ENCODE assay signal across 1 cellular context in the genomic region with DNA sequence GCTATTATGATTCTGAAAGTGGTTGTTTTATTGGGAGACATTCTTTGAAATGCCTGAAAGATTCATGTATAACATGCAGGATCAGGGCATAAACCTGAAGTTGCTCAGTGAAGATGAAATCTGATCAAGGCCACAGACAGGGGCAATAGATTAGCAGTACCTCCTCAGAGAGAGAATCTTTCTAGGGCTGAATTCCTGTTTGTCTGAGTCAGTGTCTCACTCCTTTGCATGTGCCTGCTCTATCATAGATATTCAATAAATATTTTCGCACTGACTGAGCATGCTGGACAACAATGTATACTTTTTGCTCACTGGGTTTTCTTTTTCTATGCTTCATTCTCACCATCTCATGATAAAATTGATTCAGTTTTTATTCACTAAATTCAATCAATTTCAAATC.
TF ChIP-seq lines count a peak whose summit lies in the region.

No MANE protein-coding gene starts in this region.

TF ChIP-seq in GM12878, 131 proteins besides CTCF, POLR2A, EP300 and RAD21 (continued from another document):
- TF ChIP-seq, protein P1, sequence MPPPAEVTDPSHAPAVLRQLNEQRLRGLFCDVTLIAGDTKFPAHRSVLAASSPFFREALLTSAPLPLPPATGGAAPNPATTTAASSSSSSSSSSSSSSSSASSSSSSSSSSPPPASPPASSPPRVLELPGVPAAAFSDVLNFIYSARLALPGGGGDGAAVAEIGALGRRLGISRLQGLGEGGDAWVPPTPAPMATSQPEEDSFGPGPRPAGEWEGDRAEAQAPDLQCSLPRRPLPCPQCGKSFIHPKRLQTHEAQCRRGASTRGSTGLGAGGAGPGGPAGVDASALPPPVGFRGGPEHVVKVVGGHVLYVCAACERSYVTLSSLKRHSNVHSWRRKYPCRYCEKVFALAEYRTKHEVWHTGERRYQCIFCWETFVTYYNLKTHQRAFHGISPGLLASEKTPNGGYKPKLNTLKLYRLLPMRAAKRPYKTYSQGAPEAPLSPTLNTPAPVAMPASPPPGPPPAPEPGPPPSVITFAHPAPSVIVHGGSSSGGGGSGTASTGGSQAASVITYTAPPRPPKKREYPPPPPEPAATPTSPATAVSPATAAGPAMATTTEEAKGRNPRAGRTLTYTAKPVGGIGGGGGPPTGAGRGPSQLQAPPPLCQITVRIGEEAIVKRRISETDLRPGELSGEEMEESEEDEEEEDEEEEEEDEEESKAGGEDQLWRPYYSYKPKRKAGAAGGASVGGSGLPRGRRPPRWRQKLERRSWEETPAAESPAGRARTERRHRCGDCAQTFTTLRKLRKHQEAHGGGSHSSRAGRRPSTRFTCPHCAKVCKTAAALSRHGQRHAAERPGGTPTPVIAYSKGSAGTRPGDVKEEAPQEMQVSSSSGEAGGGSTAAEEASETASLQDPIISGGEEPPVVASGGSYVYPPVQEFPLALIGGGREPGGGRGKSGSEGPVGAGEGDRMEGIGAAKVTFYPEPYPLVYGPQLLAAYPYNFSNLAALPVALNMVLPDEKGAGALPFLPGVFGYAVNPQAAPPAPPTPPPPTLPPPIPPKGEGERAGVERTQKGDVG (CRISPR knock-in tag; IDR thresholded peaks at IDR 0.05) = no peak
- TF ChIP-seq KDM1A (IDR thresholded peaks at IDR 0.05; ENCODE audit: borderline replicate concordance) = no peak
- TF ChIP-seq BMI1 (IDR thresholded peaks at IDR 0.05; ENCODE audit: borderline replicate concordance) = no peak
- TF ChIP-seq, protein P2, sequence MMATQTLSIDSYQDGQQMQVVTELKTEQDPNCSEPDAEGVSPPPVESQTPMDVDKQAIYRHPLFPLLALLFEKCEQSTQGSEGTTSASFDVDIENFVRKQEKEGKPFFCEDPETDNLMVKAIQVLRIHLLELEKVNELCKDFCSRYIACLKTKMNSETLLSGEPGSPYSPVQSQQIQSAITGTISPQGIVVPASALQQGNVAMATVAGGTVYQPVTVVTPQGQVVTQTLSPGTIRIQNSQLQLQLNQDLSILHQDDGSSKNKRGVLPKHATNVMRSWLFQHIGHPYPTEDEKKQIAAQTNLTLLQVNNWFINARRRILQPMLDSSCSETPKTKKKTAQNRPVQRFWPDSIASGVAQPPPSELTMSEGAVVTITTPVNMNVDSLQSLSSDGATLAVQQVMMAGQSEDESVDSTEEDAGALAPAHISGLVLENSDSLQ (IDR thresholded peaks at IDR 0.05) = no peak
- TF ChIP-seq DPF2 (IDR thresholded peaks at IDR 0.05) = no peak
TF ChIP-seq in GM12878: peak in this region for 0.
